In the genomic region with DNA sequence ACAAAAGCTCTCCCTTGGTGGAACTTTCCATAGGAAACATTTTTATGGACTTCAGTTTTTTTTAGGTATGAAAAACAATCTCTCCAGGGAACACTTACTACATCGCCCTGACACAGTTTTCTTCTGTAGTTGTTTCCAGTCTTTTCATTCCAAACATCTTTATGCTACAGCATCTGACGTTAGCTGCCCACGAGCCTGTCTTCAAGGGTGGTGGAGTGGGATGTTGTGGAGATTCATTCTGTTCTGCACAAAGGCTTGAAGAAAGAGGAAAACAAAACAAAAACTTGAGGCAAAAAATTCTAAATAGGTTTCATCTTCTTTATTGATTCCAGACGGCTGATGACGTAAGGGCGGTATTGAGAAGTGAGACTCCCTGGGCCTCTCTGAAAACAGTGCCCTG, we compare ENCODE assay signal across 30 cellular contexts.
"Had no signal": no experiment of that assay in that cellular context is flagged by ENCODE, and none has a peak within 500 bp of the region (broad histone marks: within the 10 kb centered on the region; RNA-seq: fewer than 3 reads in every experiment).

No MANE protein-coding gene starts in this region.

- H3K27me3 ChIP-seq: breast epithelium, esophagus muscularis mucosa, gastrocnemius medialis, hepatocyte, stomach, tibial nerve had no signal

- H3K27ac ChIP-seq: breast epithelium, esophagus muscularis mucosa, gastrocnemius medialis, hepatocyte, parathyroid adenoma, psoas muscle, stomach, suprapubic skin, tibial nerve, WERI-Rb-1 had no signal

- H3K4me1 ChIP-seq: breast epithelium, esophagus muscularis mucosa, gastrocnemius medialis, parathyroid adenoma, psoas muscle, stomach, suprapubic skin, tibial nerve had no signal

- ATAC-seq: activated CD4-positive, CD25-positive, alpha-beta regulatory T cell treated with anti-CD3 and anti-CD28 coated beads, Interleukin-2, amount 50 U/mL, for 24 hours; gastrocnemius medialis; left colon; psoas muscle; stimulated activated memory B cell treated with anti-CD40 and anti-IgM and Interleukin-4, amounts not matched to agents 10 μg/mL and 1 μg/mL and 100 μg/mL, for 72 hours had no signal

- H3K79me2 ChIP-seq: hepatocyte, parathyroid adenoma had no signal

- H3K9me3 Mint-ChIP-seq: activated CD4-positive, alpha-beta memory T cell treated with anti-CD3 and anti-CD28 coated beads, Interleukin-2, amount 10 ng/mL, durations not matched to agents 7 days and 5 days; activated naive CD4-positive, alpha-beta T cell treated with anti-CD3 and anti-CD28 coated beads, Interleukin-2, amount 10 ng/mL, durations not matched to agents 7 days and 5 days; activated naive CD8-positive, alpha-beta T cell treated with anti-CD3 and anti-CD28 coated beads, Interleukin-2, amount 10 ng/mL, durations not matched to agents 7 days and 5 days; activated T-cell treated with anti-CD3 and anti-CD28 coated beads, Interleukin-2, amount 50 U/mL, for 24 hours; nephron progenitor cell; stimulated activated memory B cell treated with anti-CD40 and anti-IgM and Interleukin-4, amounts not matched to agents 10 μg/mL and 1 μg/mL and 100 μg/mL, for 72 hours had no signal

- H3K4me2 ChIP-seq: hepatocyte, smooth muscle cell had no signal

- H3K4me1 Mint-ChIP-seq: activated CD4-positive, alpha-beta memory T cell treated with anti-CD3 and anti-CD28 coated beads, Interleukin-2, amount 10 ng/mL, durations not matched to agents 7 days and 5 days; activated naive CD4-positive, alpha-beta T cell treated with anti-CD3 and anti-CD28 coated beads, Interleukin-2, amount 10 ng/mL, durations not matched to agents 7 days and 5 days; activated naive CD8-positive, alpha-beta T cell treated with anti-CD3 and anti-CD28 coated beads, Interleukin-2, amount 10 ng/mL, durations not matched to agents 7 days and 5 days; naive B cell; nephron progenitor cell; stimulated activated memory B cell treated with anti-CD40 and anti-IgM and Interleukin-4, amounts not matched to agents 10 μg/mL and 1 μg/mL and 100 μg/mL, for 72 hours had no signal

- DNase-seq: activated CD4-positive, alpha-beta memory T cell treated with anti-CD3 and anti-CD28 coated beads, Interleukin-2, amount 10 ng/mL, durations not matched to agents 7 days and 5 days; activated CD4-positive, alpha-beta T cell treated with anti-CD3 and anti-CD28 coated beads for 48 hours; activated CD8-positive, alpha-beta memory T cell treated with anti-CD3 and anti-CD28 coated beads, Interleukin-2, amount 50 U/mL, for 48 hours; activated gamma-delta T cell; activated naive CD4-positive, alpha-beta T cell treated with anti-CD3 and anti-CD28 coated beads, Interleukin-2, amount 10 ng/mL, durations not matched to agents 7 days and 5 days; activated naive CD8-positive, alpha-beta T cell treated with anti-CD3 and anti-CD28 coated beads, Interleukin-2, amount 10 ng/mL, durations not matched to agents 7 days and 5 days; activated T-cell treated with anti-CD3 and anti-CD28 coated beads, Interleukin-2, amount 50 U/mL, for 24 hours; amniotic stem cell; central memory CD4-positive, alpha-beta T cell; effector CD4-positive, alpha-beta T cell; gastrocnemius medialis; left colon; mammary epithelial cell; naive B cell; nephron progenitor cell; psoas muscle; stimulated activated CD4-positive, alpha-beta T cell treated with anti-CD3 and anti-CD28 coated beads, Interleukin-1b, Interleukin-23, amount 100 ng/mL, for 48 hours; stimulated activated CD4-positive, alpha-beta T cell treated with anti-CD3 and anti-CD28 coated beads, Interleukin-4, amount 100 ng/mL, for 4 hours; stimulated activated CD8-positive, alpha-beta memory T cell treated with anti-CD3 and anti-CD28 coated beads, Interleukin-4, amount 100 ng/mL, for 48 hours; stomach; WERI-Rb-1 had no signal

- H2AFZ ChIP-seq: hepatocyte, parathyroid adenoma had no signal

- H3K27me3 Mint-ChIP-seq: activated naive CD4-positive, alpha-beta T cell treated with anti-CD3 and anti-CD28 coated beads, Interleukin-2, amount 10 ng/mL, durations not matched to agents 7 days and 5 days; naive B cell; stimulated activated memory B cell treated with anti-CD40 and anti-IgM and Interleukin-4, amounts not matched to agents 10 μg/mL and 1 μg/mL and 100 μg/mL, for 72 hours had no signal

- H3K4me3 Mint-ChIP-seq: activated CD4-positive, alpha-beta memory T cell treated with anti-CD3 and anti-CD28 coated beads, Interleukin-2, amount 10 ng/mL, durations not matched to agents 7 days and 5 days; activated naive CD4-positive, alpha-beta T cell treated with anti-CD3 and anti-CD28 coated beads, Interleukin-2, amount 10 ng/mL, durations not matched to agents 7 days and 5 days; activated naive CD8-positive, alpha-beta T cell treated with anti-CD3 and anti-CD28 coated beads, Interleukin-2, amount 10 ng/mL, durations not matched to agents 7 days and 5 days; activated T-cell treated with anti-CD3 and anti-CD28 coated beads, Interleukin-2, amount 50 U/mL, for 24 hours; naive B cell; nephron progenitor cell; stimulated activated memory B cell treated with anti-CD40 and anti-IgM and Interleukin-4, amounts not matched to agents 10 μg/mL and 1 μg/mL and 100 μg/mL, for 72 hours had no signal

- H3K4me3 ChIP-seq: breast epithelium, esophagus muscularis mucosa, gastrocnemius medialis, hepatocyte, psoas muscle, smooth muscle cell, stomach, suprapubic skin, tibial nerve had no signal

- H3K9me3 ChIP-seq: breast epithelium, esophagus muscularis mucosa, gastrocnemius medialis, psoas muscle, stomach, suprapubic skin, tibial nerve had no signal

- H3K27ac Mint-ChIP-seq: activated CD4-positive, alpha-beta memory T cell treated with anti-CD3 and anti-CD28 coated beads, Interleukin-2, amount 10 ng/mL, durations not matched to agents 7 days and 5 days; activated naive CD4-positive, alpha-beta T cell treated with anti-CD3 and anti-CD28 coated beads, Interleukin-2, amount 10 ng/mL, durations not matched to agents 7 days and 5 days; activated naive CD8-positive, alpha-beta T cell treated with anti-CD3 and anti-CD28 coated beads, Interleukin-2, amount 10 ng/mL, durations not matched to agents 7 days and 5 days; activated T-cell treated with anti-CD3 and anti-CD28 coated beads, Interleukin-2, amount 50 U/mL, for 24 hours; nephron progenitor cell; stimulated activated memory B cell treated with anti-CD40 and anti-IgM and Interleukin-4, amounts not matched to agents 10 μg/mL and 1 μg/mL and 100 μg/mL, for 72 hours had no signal

- H3K36me3 Mint-ChIP-seq: activated naive CD4-positive, alpha-beta T cell treated with anti-CD3 and anti-CD28 coated beads, Interleukin-2, amount 10 ng/mL, durations not matched to agents 7 days and 5 days; activated naive CD8-positive, alpha-beta T cell treated with anti-CD3 and anti-CD28 coated beads, Interleukin-2, amount 10 ng/mL, durations not matched to agents 7 days and 5 days; naive B cell; stimulated activated memory B cell treated with anti-CD40 and anti-IgM and Interleukin-4, amounts not matched to agents 10 μg/mL and 1 μg/mL and 100 μg/mL, for 72 hours had no signal

- H3K36me3 ChIP-seq: breast epithelium, esophagus muscularis mucosa, gastrocnemius medialis, stomach, suprapubic skin, tibial nerve, WERI-Rb-1 had no signal
